Comparison of ENCODE assay signal across 9 cellular contexts in genomic region chr6:159788276-159788675, GRCh38. TPM values are rescaled to one million over a fixed set of nuclear protein-coding genes. Genes with fewer than 3 reads are reported as not detected.
DNase-seq lines count a peak whose midpoint lies in the region; ATAC-seq and TF ChIP-seq lines count a peak whose summit lies in the region.
"Had no signal": no experiment of that assay in that cellular context is flagged by ENCODE, and none has a peak within 500 bp of the region (broad histone marks: within the 10 kb centered on the region; RNA-seq: fewer than 3 reads in every experiment).

No MANE protein-coding gene starts in this region.

- no peaks in the 10 kb centered on the region for H3K9me2 ChIP-seq in Loucy (replicated peaks; ENCODE audit: low read depth, low read length)

- H3K27me3 ChIP-seq in Loucy (ENCODE audit: insufficient read depth, low read length, poor library complexity, severe bottlenecking) = no peaks in the 10 kb centered on the region

- H3K4me3 Mint-ChIP-seq in brain = peak overlapping the region; percentile 98 to 100 (median 99)
- peak overlapping the region; percentile 98 for H3K4me3 Mint-ChIP-seq in mesothelial cell of epicardium

- peak overlapping the region; percentile 99 for H3K4me2 ChIP-seq in Loucy (ENCODE audit: low read depth, low read length, poor library complexity, severe bottlenecking)

- H4K20me1 ChIP-seq in Loucy (ENCODE audit: insufficient read depth, low read length, poor library complexity, severe bottlenecking) = peaks cover 78% of the 10 kb centered on the region

- peaks cover 39% of the 10 kb centered on the region for H3K36me3 ChIP-seq in Loucy (ENCODE audit: insufficient read depth, low read length)

- peaks cover 59% of the 10 kb centered on the region for H3K4me1 ChIP-seq in Loucy (ENCODE audit: insufficient read depth, low read length, poor library complexity, severe bottlenecking)

- peak overlapping the region; percentile 93 for H3K27ac ChIP-seq in 22Rv1

- H2AFZ ChIP-seq in Loucy (ENCODE audit: low read length) = no peak overlapping the region

- H3K79me2 ChIP-seq in Loucy (ENCODE audit: insufficient read depth, low read length) = peaks cover 91% of the 10 kb centered on the region

- H3K27me3 Mint-ChIP-seq in brain = peaks cover 24% of the 10 kb centered on the region
- H3K27me3 Mint-ChIP-seq in mesothelial cell of epicardium (ENCODE audit: low read depth) = no peaks in the 10 kb centered on the region

- peaks cover 0 to 5% (median 0%) of the 10 kb centered on the region in 5 experiments for H3K9me3 Mint-ChIP-seq in brain
- no peaks in the 10 kb centered on the region for H3K9me3 Mint-ChIP-seq in mesothelial cell of epicardium

- H3K36me3 Mint-ChIP-seq in brain (peaks cover 76% of the 10 kb centered on the region), mesothelial cell of epicardium (peaks cover 26% of the 10 kb centered on the region)

- ATAC-seq in HG02884 (IDR thresholded peaks at IDR 0.05; ENCODE audit: unreplicated experiment) = no peak

- no peaks in the 10 kb centered on the region for H3K9me3 ChIP-seq in Loucy (ENCODE audit: insufficient read depth, low read depth, low read length)

- no peaks in the 10 kb centered on the region for H3F3A ChIP-seq in Loucy (ENCODE audit: low read depth)

- DNase-seq in mesothelial cell of epicardium (ENCODE audit: low spot score in 2 of 2, unreplicated experiment in 2 of 2) = no peak
- DNase-seq in NCI-H2081 treated with DMSO at 0.1 percent for 48 hours (lab: John Stamatoyannopoulos, UW) = no peak
- no peak for DNase-seq in NCI-H2029 (lab: John Stamatoyannopoulos, UW)
- DNase-seq in ecto neural progenitor cell (ENCODE audit: low spot score) = no peak

- TF ChIP-seq CTCF in 22Rv1 (IDR thresholded peaks at IDR 0.05) = no peak
- no peak for TF ChIP-seq CTCF in Loucy (conservative IDR thresholded peaks at IDR 0.05; ENCODE audit: low read length)
- TF ChIP-seq CTCF in brain (conservative IDR thresholded peaks at IDR 0.05) = no peak
- no peak for TF ChIP-seq CTCF in mesothelial cell of epicardium (IDR thresholded peaks at IDR 0.05; ENCODE audit: unreplicated experiment)

- peak overlapping the region; percentile 97 for H3K4me3 ChIP-seq in Loucy (ENCODE audit: low read length, poor library complexity, severe bottlenecking)

- H3K4me1 Mint-ChIP-seq in brain (peaks cover 83% of the 10 kb centered on the region), mesothelial cell of epicardium (peaks cover 31% of the 10 kb centered on the region)

- H3K9ac ChIP-seq in Loucy (ENCODE audit: low read depth, low read length, poor library complexity, severe bottlenecking) = peak overlapping the region; percentile 96

- H3K27ac Mint-ChIP-seq in brain = peak overlapping the region; percentile 76 to 93 (median 90)
- H3K27ac Mint-ChIP-seq in mesothelial cell of epicardium = peak overlapping the region; percentile 87

RNA-seq across cellular contexts. Expression of gene TCP1, which starts 1.1 kb away (rescaled TPM):
- polyA plus RNA-seq in brain (ENCODE audit: insufficient read depth, low read depth, low replicate concordance) = 432 TPM
- total RNA-seq in mesothelial cell of epicardium = 185 to 192 TPM (median 186 TPM) in 3 replicates

RNA-seq across cellular contexts. Expression of gene MRPL18, which starts 2.0 kb away (rescaled TPM):
- 105 TPM for polyA plus RNA-seq in brain (ENCODE audit: insufficient read depth, low read depth, low replicate concordance)
- total RNA-seq in mesothelial cell of epicardium = 29.0 to 32.9 TPM (median 31.1 TPM) in 3 replicates

RNA-seq across cellular contexts. Expression of gene PNLDC1, which starts 11.8 kb away (rescaled TPM):
- polyA plus RNA-seq in brain (ENCODE audit: insufficient read depth, low read depth, low replicate concordance) = 0.36 TPM
- total RNA-seq in mesothelial cell of epicardium = 0.16 to 0.33 TPM (median 0.23 TPM) in 3 replicates
- total RNA-seq: temporal lobe had no signal

RNA-seq across cellular contexts. Expression of gene ACAT2, which starts 26.4 kb away (rescaled TPM):
- polyA plus RNA-seq in brain (ENCODE audit: insufficient read depth, low read depth, low replicate concordance) = 72.9 TPM
- total RNA-seq in mesothelial cell of epicardium = 35.1 to 37.7 TPM (median 35.8 TPM) in 3 replicates
